ENCODE assay signal across 21 cellular contexts in genomic region chr5:110055301-110055700, GRCh38.
A peak's percentile ranks its signal among the peaks of the same experiment; 100 is the strongest.
DNase-seq lines count a peak whose midpoint lies in the region; FAIRE-seq and TF ChIP-seq lines count a peak whose summit lies in the region.
"Had no signal": no experiment of that assay in that cellular context is flagged by ENCODE, and none has a peak within 500 bp of the region (broad histone marks: within the 10 kb centered on the region; RNA-seq: fewer than 3 reads in every experiment).

No MANE protein-coding gene starts in this region.

- no peaks in the 10 kb centered on the region for H3K9me3 ChIP-seq in colonic mucosa
- H3K9me3 ChIP-seq: A549, left ventricle myocardium inferior had no signal

- no peaks in the 10 kb centered on the region for H3K36me3 Mint-ChIP-seq in activated naive CD4-positive, alpha-beta T cell treated with anti-CD3 and anti-CD28 coated beads for 36 hours (ENCODE audit: low read depth)
- H3K36me3 Mint-ChIP-seq: natural killer cell had no signal

- H3K4me1 ChIP-seq in colonic mucosa = no peaks in the 10 kb centered on the region
- H3K4me1 ChIP-seq: A549, left ventricle myocardium inferior, right atrium auricular region had no signal

- no peak for DNase-seq in activated naive CD4-positive, alpha-beta T cell treated with anti-CD3 and anti-CD28 coated beads for 36 hours
- DNase-seq in activated naive CD4-positive, alpha-beta T cell (lab: John Stamatoyannopoulos, UW) = no peak
- DNase-seq in RCC 7860 (ENCODE audit: low spot score) = peak; percentile 25
- peak; percentile 48 for DNase-seq in globus pallidus (ENCODE audit: low spot score)
- DNase-seq in colonic mucosa = no peak
- no peak for DNase-seq in activated CD4-positive, alpha-beta T cell treated with anti-CD3 and anti-CD28 coated beads for 1 hour
- DNase-seq in NCI-H2029 (lab: John Stamatoyannopoulos, UW) = no peak
- DNase-seq: activated CD4-positive, alpha-beta T cell treated with anti-CD3 and anti-CD28 coated beads for 36 hours; activated naive CD8-positive, alpha-beta T cell treated with anti-CD3 and anti-CD28 coated beads, Interleukin-2, amount 50 U/mL, for 24 hours; Calu3; left ventricle myocardium inferior; natural killer cell; NCI-H146; NCI-H526 treated with DMSO at 0.1 percent for 48 hours; stimulated activated CD4-positive, alpha-beta T cell treated with anti-CD3 and anti-CD28 coated beads, Interleukin-4, amount 100 ng/mL, for 1 hour had no signal

- H3K9ac ChIP-seq in colonic mucosa (ENCODE audit: low read depth in 2 of 2, low read length in 2 of 2) = no peak overlapping the region

- TF ChIP-seq CTCF in colonic mucosa (IDR thresholded peaks at IDR 0.05) = no peak

- FAIRE-seq in RCC 7860 (lab: Jason Lieb, UNC) = no peak
- FAIRE-seq: A549, H1, K562 had no signal

- intact Hi-C loops in activated naive CD4-positive, alpha-beta T cell treated with anti-CD3 and anti-CD28 coated beads for 36 hours (cut with micrococcal nuclease) = loop anchor here (2.0 kb wide), 2 partner anchors 278 to 360 kb away; no protein-coding TSS in a partner anchor
- intact Hi-C loops in colonic mucosa (cut with DNase I) = no loop called here

- H3K4me1 Mint-ChIP-seq in activated naive CD4-positive, alpha-beta T cell treated with anti-CD3 and anti-CD28 coated beads for 36 hours (ENCODE audit: low read depth) = peaks cover 37% of the 10 kb centered on the region

- H3K4me3 Mint-ChIP-seq in activated naive CD4-positive, alpha-beta T cell treated with anti-CD3 and anti-CD28 coated beads for 36 hours = no peak overlapping the region
- H3K4me3 Mint-ChIP-seq: activated CD4-positive, alpha-beta T cell treated with anti-CD3 and anti-CD28 coated beads for 36 hours; activated naive CD8-positive, alpha-beta T cell treated with anti-CD3 and anti-CD28 coated beads, Interleukin-2, amount 50 U/mL, for 24 hours; natural killer cell had no signal

- peak overlapping the region; percentile 12 for H3K27ac Mint-ChIP-seq in activated naive CD4-positive, alpha-beta T cell treated with anti-CD3 and anti-CD28 coated beads for 36 hours
- H3K27ac Mint-ChIP-seq: activated CD4-positive, alpha-beta T cell treated with anti-CD3 and anti-CD28 coated beads for 36 hours had no signal

- CTCF ChIA-PET in activated naive CD4-positive, alpha-beta T cell treated with anti-CD3 and anti-CD28 coated beads for 36 hours (lab: Charles Lee) = interaction anchor here (1.6 to 1.9 kb wide), 3 partner anchors 8 to 41 kb away, joined by 4 to 8 read pairs (median 6); no protein-coding TSS in a partner anchor

- H3K36me3 ChIP-seq in colonic mucosa = no peaks in the 10 kb centered on the region
- H3K36me3 ChIP-seq: left ventricle myocardium inferior, right atrium auricular region had no signal

- H3K27ac ChIP-seq in temporal lobe (ENCODE audit: low read depth, low read length) (peak overlapping the region; percentile 41), colonic mucosa (no peak overlapping the region)
- H3K27ac ChIP-seq: A549, left ventricle myocardium inferior, right atrium auricular region, RWPE1 had no signal

- no peaks in the 10 kb centered on the region for H3K27me3 Mint-ChIP-seq in activated naive CD4-positive, alpha-beta T cell treated with anti-CD3 and anti-CD28 coated beads for 36 hours (ENCODE audit: low read depth)
- H3K27me3 Mint-ChIP-seq: activated CD4-positive, alpha-beta T cell treated with anti-CD3 and anti-CD28 coated beads for 36 hours; activated naive CD8-positive, alpha-beta T cell treated with anti-CD3 and anti-CD28 coated beads, Interleukin-2, amount 50 U/mL, for 24 hours had no signal

- H3K4me3 ChIP-seq in colonic mucosa = no peak overlapping the region
- H3K4me3 ChIP-seq: A549, K562, left ventricle myocardium inferior, right atrium auricular region had no signal

- no peaks in the 10 kb centered on the region for H3K27me3 ChIP-seq in colonic mucosa
- H3K27me3 ChIP-seq: right atrium auricular region had no signal

- no peaks in the 10 kb centered on the region for H3K9me3 Mint-ChIP-seq in activated naive CD4-positive, alpha-beta T cell treated with anti-CD3 and anti-CD28 coated beads for 36 hours
- H3K9me3 Mint-ChIP-seq: activated naive CD8-positive, alpha-beta T cell treated with anti-CD3 and anti-CD28 coated beads, Interleukin-2, amount 50 U/mL, for 24 hours; natural killer cell had no signal

Comparison
In these comparisons a context has a peak if more than half of its experiments do, and no peak if none do; other contexts are left out.
1. DNase-seq: peak in RCC 7860 (single experiment) and globus pallidus (single experiment); none in activated naive CD4-positive, alpha-beta T cell treated with anti-CD3 and anti-CD28 coated beads for 36 hours (single experiment), activated naive CD4-positive, alpha-beta T cell (0 of 4), colonic mucosa (single experiment), activated CD4-positive, alpha-beta T cell treated with anti-CD3 and anti-CD28 coated beads for 1 hour (single experiment) and NCI-H2029 (single experiment).